ENCODE assay signal across 9 cellular contexts in the genomic region with DNA sequence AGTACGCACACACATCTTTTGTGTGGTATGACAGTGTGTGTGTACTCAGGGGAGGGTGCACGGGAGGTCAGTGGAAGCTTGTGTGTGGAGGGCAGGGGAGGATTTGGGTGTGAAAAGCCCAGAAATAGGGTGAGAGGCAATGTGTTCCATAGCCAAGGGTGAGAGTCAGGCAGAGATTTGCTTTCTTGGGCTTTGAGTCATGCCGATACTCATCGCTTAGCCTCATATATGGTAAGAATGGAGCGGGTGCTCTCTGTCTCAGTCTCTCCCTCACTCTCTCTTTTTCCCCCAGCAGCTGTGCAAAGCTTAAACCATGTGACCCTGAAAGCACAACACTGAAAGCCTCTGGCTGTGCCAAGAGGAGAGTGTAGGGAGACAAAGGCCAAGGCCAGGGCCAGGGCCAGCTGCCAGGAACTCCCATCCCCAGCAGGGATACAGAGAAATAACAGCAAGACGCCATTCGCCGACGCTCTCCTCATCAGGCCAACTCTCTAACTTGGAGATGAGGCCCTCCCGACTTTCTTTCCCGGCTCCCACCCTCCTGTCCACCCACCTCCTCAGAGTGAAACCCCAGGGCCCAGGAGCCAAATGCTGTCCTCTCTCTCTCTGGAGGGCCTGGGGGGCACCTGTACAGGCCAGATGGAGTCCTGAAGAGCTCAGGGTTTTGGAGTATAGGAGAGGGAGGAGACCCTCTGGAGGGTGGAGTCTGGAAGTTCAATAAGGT. TPM values are rescaled to one million over a fixed set of nuclear protein-coding genes. Genes with fewer than 3 reads are reported as not detected.
DNase-seq lines count a peak whose midpoint lies in the region; ATAC-seq and TF ChIP-seq lines count a peak whose summit lies in the region.
"Had no signal": no experiment of that assay in that cellular context is flagged by ENCODE, and none has a peak within 500 bp of the region (broad histone marks: within the 10 kb centered on the region; RNA-seq: fewer than 3 reads in every experiment).

No MANE protein-coding gene starts in this region.

- peak; percentile 88 to 95 (median 93) for ATAC-seq in heart left ventricle
- ATAC-seq in HG03469 (IDR thresholded peaks at IDR 0.05; ENCODE audit: unreplicated experiment), result no peak
- ATAC-seq in HG03565 (IDR thresholded peaks at IDR 0.05; ENCODE audit: unreplicated experiment), result no peak

- no peak overlapping the region for H3K4me3 ChIP-seq in heart left ventricle
- H3K4me3 ChIP-seq: skin epidermis had no signal

- H3K4me1 Mint-ChIP-seq in progenitor cell of endocrine pancreas (ENCODE audit: low read depth), result peaks cover 10% of the 10 kb centered on the region

- peak; percentile 70 for DNase-seq in HCEC 1CT
- DNase-seq in SHP77 treated with DMSO at 0.1 percent for 48 hours (lab: John Stamatoyannopoulos, UW), result peak; percentile 79
- peak; percentile 71 to 87 (median 76) for DNase-seq in heart left ventricle
- no peak for DNase-seq in progenitor cell of endocrine pancreas (ENCODE audit: low spot score, unreplicated experiment)
- DNase-seq in stimulated activated CD8-positive, alpha-beta memory T cell treated with anti-CD3 and anti-CD28 coated beads, Interleukin-4, amount 100 ng/mL, for 48 hours, result no peak
- DNase-seq in cortex of kidney (lab: John Stamatoyannopoulos, UW), result no peak

- H3K27ac Mint-ChIP-seq in progenitor cell of endocrine pancreas, result peak overlapping the region; percentile 67

- TF ChIP-seq CTCF in heart left ventricle (IDR thresholded peaks at IDR 0.05) (no peak), progenitor cell of endocrine pancreas (IDR thresholded peaks at IDR 0.05; ENCODE audit: unreplicated experiment) (no peak)

- no peaks in the 10 kb centered on the region for H3K9me3 Mint-ChIP-seq in progenitor cell of endocrine pancreas (ENCODE audit: low read depth)

- no peaks in the 10 kb centered on the region for H3K36me3 Mint-ChIP-seq in progenitor cell of endocrine pancreas (ENCODE audit: insufficient read depth)

- H3K4me1 ChIP-seq in heart left ventricle, result peaks cover 0 to 30% (median 15%) of the 10 kb centered on the region in 12 donors

- intact Hi-C loops in heart left ventricle (cut with DNase I), result no loop called here

- no peaks in the 10 kb centered on the region for H3K9me3 ChIP-seq in heart left ventricle

- H3K27ac ChIP-seq in heart left ventricle, result peak overlapping the region in 11 of 12 donors; percentile 31 to 83 (median 67)

- 32 to 45% (median 35%) methylated on average over 11 of the region's 11 CpGs for WGBS in heart left ventricle, 4 donors

- peaks cover 0 to 8% (median 0%) of the 10 kb centered on the region in 9 donors for H3K27me3 ChIP-seq in heart left ventricle

- TF ChIP-seq POLR2A in heart left ventricle (IDR thresholded peaks at IDR 0.05), result no peak

- peaks cover 5% of the 10 kb centered on the region for H3K27me3 Mint-ChIP-seq in progenitor cell of endocrine pancreas

- no peak overlapping the region for H3K4me3 Mint-ChIP-seq in progenitor cell of endocrine pancreas (ENCODE audit: low read depth)

- H3K36me3 ChIP-seq in heart left ventricle, result no peaks in the 10 kb centered on the region

RNA-seq across cellular contexts. Expression of a gene that starts 20.3 kb away (rescaled TPM):
- total RNA-seq in heart left ventricle, result 100 to 1,000 TPM in 5 of 9 donors, 10 to 100 TPM in 4; 41.3 to 125 (median 101) TPM
- 10 to 100 TPM; 45.1 to 51.6 TPM for polyA plus RNA-seq in heart left ventricle
- 54.8 and 59.9 TPM in 2 replicates for total RNA-seq in progenitor cell of endocrine pancreas

RNA-seq across cellular contexts. Expression of a gene that starts 33.1 kb away (rescaled TPM):
- total RNA-seq in heart left ventricle (10 to 100 TPM; 15.8 to 27.3 (median 22.0) TPM), progenitor cell of endocrine pancreas (46.1 and 50.1 TPM in 2 replicates)
- polyA plus RNA-seq in heart left ventricle, result 10 to 100 TPM; 11.7 to 21.9 TPM

Comparison
In these comparisons a context has a peak if more than half of its experiments do, and no peak if none do; other contexts are left out.
1. DNase-seq: peak in HCEC 1CT (single experiment), SHP77 treated with DMSO at 0.1 percent for 48 hours (single experiment) and heart left ventricle (5 of 5); none in progenitor cell of endocrine pancreas (single experiment), stimulated activated CD8-positive, alpha-beta memory T cell treated with anti-CD3 and anti-CD28 coated beads, Interleukin-4, amount 100 ng/mL, for 48 hours (single experiment) and cortex of kidney (single experiment).
2. ATAC-seq: peak in heart left ventricle (4 of 4); none in HG03469 (single experiment) and HG03565 (single experiment).